In genomic region chr3:43584043-43584826, GRCh38 we compare ENCODE assay signal across 13 cellular contexts. TPM values are rescaled to one million over a fixed set of nuclear protein-coding genes. Genes with fewer than 3 reads are reported as not detected.
DNase-seq lines count a peak whose midpoint lies in the region; ATAC-seq and TF ChIP-seq lines count a peak whose summit lies in the region.
"Had no signal": no experiment of that assay in that cellular context is flagged by ENCODE, and none has a peak within 500 bp of the region (broad histone marks: within the 10 kb centered on the region; RNA-seq: fewer than 3 reads in every experiment).

No MANE protein-coding gene starts in this region.

- H3K27me3 Mint-ChIP-seq in activated T-cell treated with anti-CD3 and anti-CD28 coated beads, Interleukin-2, amount 50 U/mL, for 4 hours (ENCODE audit: low read depth) = no peaks in the 10 kb centered on the region
- H3K27me3 Mint-ChIP-seq: activated naive CD4-positive, alpha-beta T cell treated with anti-CD3 and anti-CD28 coated beads, Interleukin-2, amount 50 U/mL, for 24 hours had no signal

- no peak overlapping the region for H3K4me3 Mint-ChIP-seq in activated T-cell treated with anti-CD3 and anti-CD28 coated beads, Interleukin-2, amount 50 U/mL, for 4 hours
- H3K4me3 Mint-ChIP-seq: activated naive CD4-positive, alpha-beta T cell treated with anti-CD3 and anti-CD28 coated beads, Interleukin-2, amount 50 U/mL, for 24 hours had no signal

- H3K36me3 Mint-ChIP-seq in activated T-cell treated with anti-CD3 and anti-CD28 coated beads, Interleukin-2, amount 50 U/mL, for 4 hours (ENCODE audit: insufficient read depth) = peaks cover 6% of the 10 kb centered on the region
- H3K36me3 Mint-ChIP-seq: activated naive CD4-positive, alpha-beta T cell treated with anti-CD3 and anti-CD28 coated beads, Interleukin-2, amount 50 U/mL, for 24 hours had no signal

- H3K4me3 ChIP-seq in choroid plexus epithelial cell (ENCODE audit: low read depth, low read length) (no peak overlapping the region), skeletal muscle cell (ENCODE audit: low read depth, low read length) (no peak overlapping the region), WERI-Rb-1 (ENCODE audit: low read depth, low read length) (no peak overlapping the region)
- H3K4me3 ChIP-seq: gastrocnemius medialis, transverse colon had no signal

- DNase-seq in activated T-cell treated with anti-CD3 and anti-CD28 coated beads, Interleukin-2, amount 50 U/mL, for 4 hours = no peak
- DNase-seq in activated T-cell treated with anti-CD3 and anti-CD28 coated beads for 4 hours = no peak
- peak; percentile 7 for DNase-seq in HT1080 (ENCODE audit: low read depth)
- peak; percentile 51 for DNase-seq in choroid plexus epithelial cell (ENCODE audit: low read depth)
- peak; percentile 10 for DNase-seq in skeletal muscle cell (ENCODE audit: low read depth)
- no peak for DNase-seq in WERI-Rb-1
- no peak for DNase-seq in DMS153 (lab: John Stamatoyannopoulos, UW)
- DNase-seq: activated CD4-positive, alpha-beta T cell treated with anti-CD3 and anti-CD28 coated beads, Interleukin-2, amount 50 U/mL, for 1 hour; gastrocnemius medialis; transverse colon had no signal

- TF ChIP-seq CTCF in choroid plexus epithelial cell (conservative IDR thresholded peaks at IDR 0.05; ENCODE audit: low read depth, low read length) (no peak), WERI-Rb-1 (IDR thresholded peaks at IDR 0.05; ENCODE audit: low read depth, low read length) (no peak)

- no peaks in the 10 kb centered on the region for H3K9me3 Mint-ChIP-seq in activated T-cell treated with anti-CD3 and anti-CD28 coated beads, Interleukin-2, amount 50 U/mL, for 4 hours
- H3K9me3 Mint-ChIP-seq: activated naive CD4-positive, alpha-beta T cell treated with anti-CD3 and anti-CD28 coated beads, Interleukin-2, amount 50 U/mL, for 24 hours had no signal

- peaks cover 13% of the 10 kb centered on the region for H3K4me1 Mint-ChIP-seq in activated T-cell treated with anti-CD3 and anti-CD28 coated beads, Interleukin-2, amount 50 U/mL, for 4 hours (ENCODE audit: low read depth)

- peak; percentile 71 to 85 for ATAC-seq in activated T-cell treated with anti-CD3 and anti-CD28 coated beads, Interleukin-2, amount 50 U/mL, for 4 hours
- no peak for ATAC-seq in GM18517 (IDR thresholded peaks at IDR 0.05; ENCODE audit: unreplicated experiment)
- ATAC-seq: gastrocnemius medialis had no signal

- no peak overlapping the region for H3K27ac ChIP-seq in WERI-Rb-1
- H3K27ac ChIP-seq: gastrocnemius medialis, parathyroid adenoma had no signal

- H3K36me3 ChIP-seq in WERI-Rb-1 = no peaks in the 10 kb centered on the region
- H3K36me3 ChIP-seq: gastrocnemius medialis, transverse colon had no signal

- no peaks in the 10 kb centered on the region for H3K27me3 ChIP-seq in WERI-Rb-1 (ENCODE audit: insufficient read depth, low read depth, severe bottlenecking)
- H3K27me3 ChIP-seq: gastrocnemius medialis, transverse colon had no signal

- H3K9me3 ChIP-seq in WERI-Rb-1 (ENCODE audit: severe bottlenecking) = no peaks in the 10 kb centered on the region
- H3K9me3 ChIP-seq: gastrocnemius medialis, transverse colon had no signal

RNA-seq across cellular contexts. Expression of gene ANO10, which starts 37.6 kb away (rescaled TPM):
- total RNA-seq in activated T-cell treated with anti-CD3 and anti-CD28 coated beads, Interleukin-2, amount 50 U/mL, for 4 hours = 1 to 10 TPM; 3.1 to 4.8 (median 4.7) TPM
- total RNA-seq in HT1080 (2014; rRNA removed; shearing (Covaris generic)) = 17.8 and 22.8 TPM in 2 replicates
- polyA plus RNA-seq in HT1080 (2015; cell fraction: cytosol; rRNA removed) = 17.8 and 25.6 TPM in 2 replicates
- 37.5 and 41.3 TPM in 2 replicates for polyA plus RNA-seq in HT1080 (2015; cell fraction: nucleus; rRNA removed)

Comparison
In these comparisons a context has a peak if more than half of its experiments do, and no peak if none do; other contexts are left out.
1. DNase-seq: peak in HT1080 (single experiment), choroid plexus epithelial cell (single experiment) and skeletal muscle cell (single experiment); none in activated T-cell treated with anti-CD3 and anti-CD28 coated beads, Interleukin-2, amount 50 U/mL, for 4 hours (single experiment), activated T-cell treated with anti-CD3 and anti-CD28 coated beads for 4 hours (single experiment), WERI-Rb-1 (single experiment) and DMS153 (single experiment).